Comparison of ENCODE assay signal across 8 cellular contexts in genomic region chr12:57518176-57518919, GRCh38. TPM values are rescaled to one million over a fixed set of nuclear protein-coding genes. Genes with fewer than 3 reads are reported as not detected.
DNase-seq lines count a peak whose midpoint lies in the region; ATAC-seq and TF ChIP-seq lines count a peak whose summit lies in the region.

No MANE protein-coding gene starts in this region.

- peaks cover 46% of the 10 kb centered on the region for H3K4me1 ChIP-seq in CD4-positive, alpha-beta memory T cell (ENCODE audit: insufficient read depth, low read length)
- H3K4me1 ChIP-seq in PC-3 (ENCODE audit: insufficient read depth, low read length) = peaks cover 31% of the 10 kb centered on the region
- peaks cover 43% of the 10 kb centered on the region for H3K4me1 ChIP-seq in osteoblast (ENCODE audit: insufficient read depth, low read length)

- H4K20me1 ChIP-seq in PC-3 (ENCODE audit: low read length) (peaks cover 28% of the 10 kb centered on the region), osteoblast (ENCODE audit: insufficient read depth, low read length) (peaks cover 38% of the 10 kb centered on the region)

- H3K27ac ChIP-seq in CD4-positive, alpha-beta memory T cell (ENCODE audit: low read depth, low read length) = peak overlapping the region; percentile 20
- H3K27ac ChIP-seq in PC-3 (ENCODE audit: low read length) (no peak overlapping the region), osteoblast (ENCODE audit: low read depth, low read length) (peak overlapping the region; percentile 99)

- no peaks in the 10 kb centered on the region for H3K9me3 ChIP-seq in CD4-positive, alpha-beta memory T cell (ENCODE audit: control insufficient read depth in 1 of 2, low read length in 2 of 2)
- H3K9me3 ChIP-seq in PC-3 (ENCODE audit: low read length) (no peaks in the 10 kb centered on the region), osteoblast (ENCODE audit: low read depth, low read length) (no peaks in the 10 kb centered on the region)

- H3K27ac Mint-ChIP-seq in CD4-positive, alpha-beta memory T cell = peak overlapping the region in 6 of 7 donors; percentile 78 to 100 (median 86)
- peak overlapping the region; percentile 99 for H3K27ac Mint-ChIP-seq in effector memory CD8-positive, alpha-beta T cell

- no peaks in the 10 kb centered on the region for H3F3A ChIP-seq in PC-3 (ENCODE audit: low read length, unreplicated experiment)

- no TSS peak for BruUV-seq in PC-3 (replicated peaks; lab: Mats Ljungman, UMichigan)

- H3K79me2 ChIP-seq in PC-3 (ENCODE audit: low read length) (peaks cover 39% of the 10 kb centered on the region), osteoblast (ENCODE audit: insufficient read depth, low read length) (peaks cover 40% of the 10 kb centered on the region)

- CTCF ChIA-PET in CD4-positive, alpha-beta memory T cell (lab: Charles Lee; ENCODE audit: partially characterized antibody) = interaction anchor here (1.0 to 2.4 kb wide), 2 partner anchors 41 to 60 kb away, joined by 3 to 11 read pairs; no protein-coding TSS in a partner anchor
- CTCF ChIA-PET in PC-3 (lab: Charles Lee) = no interaction called here

- intact Hi-C loops in CD4-positive, alpha-beta memory T cell (cut with micrococcal nuclease) = no loop called here
- intact Hi-C loops in PC-3 (cut with micrococcal nuclease) (no loop called here), left colon (cut with DNase I, micrococcal nuclease) (no loop called here)

- DNase-seq in CD4-positive, alpha-beta memory T cell = no peak
- no peak for DNase-seq in PC-3
- DNase-seq in effector memory CD8-positive, alpha-beta T cell = no peak
- peak; percentile 76 for DNase-seq in osteoblast (ENCODE audit: insufficient read length, low spot score, missing footprints)
- no peak for DNase-seq in NCI-H1417 (lab: John Stamatoyannopoulos, UW)
- DNase-seq in left colon = no peak

- peak overlapping the region; percentile 98 for H3K4me2 ChIP-seq in PC-3 (ENCODE audit: low read length)
- H3K4me2 ChIP-seq in osteoblast (ENCODE audit: insufficient read depth, low read length) = peak overlapping the region; percentile 82

- no peak overlapping the region for H2AFZ ChIP-seq in PC-3 (ENCODE audit: low read length)
- H2AFZ ChIP-seq in osteoblast (ENCODE audit: low read length) = no peak overlapping the region

- H3K9ac ChIP-seq in PC-3 (ENCODE audit: low read length) = no peak overlapping the region

- peaks cover 23 to 58% (median 33%) of the 10 kb centered on the region in 4 donors for H3K4me1 Mint-ChIP-seq in CD4-positive, alpha-beta memory T cell
- H3K4me1 Mint-ChIP-seq in effector memory CD8-positive, alpha-beta T cell (ENCODE audit: low read depth in 2 of 2) = peaks cover 40 to 43% of the 10 kb centered on the region in 2 donors

- H3K36me3 ChIP-seq in CD4-positive, alpha-beta memory T cell (ENCODE audit: insufficient read depth, low read length) = peaks cover 39% of the 10 kb centered on the region
- H3K36me3 ChIP-seq in PC-3 (ENCODE audit: low read depth, low read length) = peaks cover 44% of the 10 kb centered on the region
- peaks cover 52% of the 10 kb centered on the region for H3K36me3 ChIP-seq in osteoblast (ENCODE audit: insufficient read depth, low read length)

- TF ChIP-seq CTCF in PC-3 (conservative IDR thresholded peaks at IDR 0.05; ENCODE audit: low read depth, low read length) (no peak), osteoblast (IDR thresholded peaks at IDR 0.05; ENCODE audit: extremely low read depth, low read depth, low read length) (no peak)

- H3K4me3 ChIP-seq in CD4-positive, alpha-beta memory T cell (ENCODE audit: low read length in 2 of 2) = no peak overlapping the region
- H3K4me3 ChIP-seq in PC-3 (ENCODE audit: low read length) = peak overlapping the region; percentile 96; the same call in 1 of the 2 replicates
- peak overlapping the region; percentile 83 for H3K4me3 ChIP-seq in osteoblast (ENCODE audit: insufficient read depth, low read length)

- no peaks in the 10 kb centered on the region for H3K9me2 ChIP-seq in PC-3 (replicated peaks; ENCODE audit: low read length)

- peaks cover 0 to 2% of the 10 kb centered on the region in 2 donors for H3K27me3 Mint-ChIP-seq in CD4-positive, alpha-beta memory T cell
- no peaks in the 10 kb centered on the region for H3K27me3 Mint-ChIP-seq in effector memory CD8-positive, alpha-beta T cell

- peaks cover 35 to 65% of the 10 kb centered on the region in 2 donors for H3K36me3 Mint-ChIP-seq in CD4-positive, alpha-beta memory T cell
- H3K36me3 Mint-ChIP-seq in effector memory CD8-positive, alpha-beta T cell (ENCODE audit: insufficient read depth) = peaks cover 94% of the 10 kb centered on the region

- ATAC-seq in PC-3 = no peak
- ATAC-seq in effector memory CD8-positive, alpha-beta T cell (replicated peaks) = no peak
- no peak for ATAC-seq in HG03565 (IDR thresholded peaks at IDR 0.05; ENCODE audit: unreplicated experiment)
- ATAC-seq in HG02938 (IDR thresholded peaks at IDR 0.05; ENCODE audit: unreplicated experiment) = no peak
- no peak for ATAC-seq in left colon

- H3K9me3 Mint-ChIP-seq in CD4-positive, alpha-beta memory T cell = peaks cover 0 to 3% (median 0%) of the 10 kb centered on the region in 8 donors
- H3K9me3 Mint-ChIP-seq in effector memory CD8-positive, alpha-beta T cell = no peaks in the 10 kb centered on the region

- no peaks in the 10 kb centered on the region for H3K27me3 ChIP-seq in CD4-positive, alpha-beta memory T cell (ENCODE audit: insufficient read depth, low read length)
- no peaks in the 10 kb centered on the region for H3K27me3 ChIP-seq in PC-3 (ENCODE audit: low read length)
- no peaks in the 10 kb centered on the region for H3K27me3 ChIP-seq in osteoblast (ENCODE audit: insufficient read depth, low read length)

- POLR2A ChIA-PET in CD4-positive, alpha-beta memory T cell (lab: Charles Lee; ENCODE audit: partially characterized antibody) = interaction anchor here (2.6 to 4.0 kb wide), 3 partner anchors 32 to 59 kb away, joined by 13 to 82 read pairs (median 18); partner anchors contain the start of genes ARHGAP9 and GLI1
- POLR2A ChIA-PET in PC-3 (lab: Charles Lee; ENCODE audit: unreplicated experiment) = no interaction called here

- H3K4me3 Mint-ChIP-seq in CD4-positive, alpha-beta memory T cell = peak overlapping the region; percentile 11 to 99 (median 94)
- H3K4me3 Mint-ChIP-seq in effector memory CD8-positive, alpha-beta T cell = peak overlapping the region; percentile 97 to 98

RNA-seq across cellular contexts. Expression of gene DDIT3, which starts 2.0 kb away (rescaled TPM):
- total RNA-seq in CD4-positive, alpha-beta memory T cell = 10 to 100 TPM; 38.5 to 40.8 TPM
- polyA plus RNA-seq in CD4-positive, alpha-beta memory T cell = 10 to 100 TPM; 15.4 to 22.8 TPM
- total RNA-seq in PC-3 (2014; rRNA removed) (27.4 and 33.1 TPM in 2 replicates), osteoblast (118 and 136 TPM in 2 replicates), left colon (10 to 100 TPM; 19.8 to 20.5 TPM)

RNA-seq across cellular contexts. Expression of gene MBD6, which starts 4.3 kb away (rescaled TPM):
- 100 to 1,000 TPM in 1 of 2 experiments, 10 to 100 TPM in 1; 97.4 to 103 TPM for total RNA-seq in CD4-positive, alpha-beta memory T cell
- 1 to 10 TPM in 1 of 2 donors, under 1 TPM in 1; 0.16 to 2.6 TPM for polyA plus RNA-seq in CD4-positive, alpha-beta memory T cell
- total RNA-seq in PC-3 (2014; rRNA removed) (13.1 and 13.2 TPM in 2 replicates), osteoblast (5.0 and 5.8 TPM in 2 replicates), left colon (100 to 1,000 TPM; 104 to 116 TPM)

RNA-seq across cellular contexts. Expression of gene DCTN2, which starts 28.6 kb away (rescaled TPM):
- 10 to 100 TPM; 69.4 to 70.7 TPM for total RNA-seq in CD4-positive, alpha-beta memory T cell
- polyA plus RNA-seq in CD4-positive, alpha-beta memory T cell = 10 to 100 TPM; 67.4 to 86.2 TPM
- total RNA-seq in PC-3 (2014; rRNA removed) (88.5 and 96.4 TPM in 2 replicates), osteoblast (123 and 129 TPM in 2 replicates), left colon (100 to 1,000 TPM; 139 to 151 TPM)

RNA-seq across cellular contexts. Expression of gene MARS1, which starts 30.5 kb away (rescaled TPM):
- 100 to 1,000 TPM; 224 to 242 TPM for total RNA-seq in CD4-positive, alpha-beta memory T cell
- polyA plus RNA-seq in CD4-positive, alpha-beta memory T cell = 100 to 1,000 TPM in 1 of 2 donors, 10 to 100 TPM in 1; 84.8 to 114 TPM
- total RNA-seq in PC-3 (2014; rRNA removed) (209 and 210 TPM in 2 replicates), osteoblast (171 and 187 TPM in 2 replicates), left colon (100 to 1,000 TPM in 1 of 2 donors, 10 to 100 TPM in 1; 89.3 to 125 TPM)

RNA-seq across cellular contexts. Expression of gene KIF5A, which starts 31.5 kb away (rescaled TPM):
- under 1 TPM; 0.96 to 1.00 TPM for total RNA-seq in CD4-positive, alpha-beta memory T cell
- not detected for polyA plus RNA-seq in CD4-positive, alpha-beta memory T cell
- total RNA-seq in PC-3 (2014; rRNA removed) (not detected in 2 replicates), osteoblast (0.29 and 0.36 TPM in 2 replicates), left colon (1 to 10 TPM in 1 of 2 donors, under 1 TPM in 1; 0.85 to 1.3 TPM)

Comparison
In these comparisons a context has a peak if more than half of its experiments do, and no peak if none do; other contexts are left out.
1. H3K4me3 ChIP-seq: peak in PC-3 (single experiment) and osteoblast (single experiment); none in CD4-positive, alpha-beta memory T cell (0 of 2).